In the genomic region with DNA sequence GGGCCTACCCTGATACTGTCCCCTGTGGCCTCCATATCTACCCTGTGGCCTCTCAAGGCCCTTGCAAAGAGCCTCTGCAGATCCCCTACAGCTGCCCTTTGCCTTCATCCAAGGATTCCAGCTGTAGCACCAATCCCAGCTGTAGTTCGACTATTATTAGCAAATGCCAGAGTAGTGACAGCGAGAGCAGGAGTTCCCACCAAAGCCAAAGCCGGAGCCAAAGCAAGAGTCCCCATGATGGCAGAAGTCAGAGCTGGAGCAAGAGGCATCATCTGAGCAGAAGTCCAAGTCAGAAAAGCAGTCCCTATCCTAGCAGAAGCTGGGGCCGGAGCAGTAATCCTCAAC, we compare ENCODE assay signal across 17 cellular contexts. TPM values are rescaled to one million over a fixed set of nuclear protein-coding genes. Genes with fewer than 3 reads are reported as not detected.
DNase-seq lines count a peak whose midpoint lies in the region; ATAC-seq and TF ChIP-seq lines count a peak whose summit lies in the region.
"Had no signal": no experiment of that assay in that cellular context is flagged by ENCODE, and none has a peak within 500 bp of the region (broad histone marks: within the 10 kb centered on the region; RNA-seq: fewer than 3 reads in every experiment).

No MANE protein-coding gene starts in this region.

- CTCF ChIA-PET in RWPE1 (lab: Yijun Ruan, JAX), result interaction anchor here (1.0 kb wide), 1 partner anchor 14 kb away, joined by 3 read pairs; no protein-coding TSS in a partner anchor

- H3K4me3 ChIP-seq in heart left ventricle, result no peak overlapping the region
- H3K4me3 ChIP-seq: left lung, smooth muscle cell, testis had no signal

- ATAC-seq in heart left ventricle, result no peak
- no peak for ATAC-seq in memory B cell (ENCODE audit: low read depth)
- no peak for ATAC-seq in stimulated activated memory B cell treated with anti-CD40 and anti-IgM and Interleukin-4, amounts not matched to agents 10 μg/mL and 1 μg/mL and 100 μg/mL, for 72 hours
- no peak for ATAC-seq in SK-N-SH treated with all-trans-retinoic acid at 6 μM for 48 hours
- ATAC-seq: left lung had no signal

- H3K27me3 Mint-ChIP-seq in memory B cell, result no peaks in the 10 kb centered on the region
- H3K27me3 Mint-ChIP-seq in stimulated activated memory B cell treated with anti-CD40 and anti-IgM and Interleukin-4, amounts not matched to agents 10 μg/mL and 1 μg/mL and 100 μg/mL, for 72 hours, result no peaks in the 10 kb centered on the region

- DNase-seq in heart left ventricle, result peak in 2 of 5 donors; percentile 15 to 23
- no peak for DNase-seq in cardiac septum (ENCODE audit: low spot score)
- DNase-seq in RWPE1 (ENCODE audit: low spot score), result no peak
- no peak for DNase-seq in memory B cell (ENCODE audit: low spot score in 2 of 2)
- DNase-seq in NCI-H146 (lab: John Stamatoyannopoulos, UW), result no peak
- DNase-seq in midbrain (lab: John Stamatoyannopoulos, UW), result no peak
- DNase-seq: activated effector memory CD4-positive, alpha-beta T cell treated with anti-CD3 and anti-CD28 coated beads, Interleukin-2, amount 50 U/mL, for 16 hours; cortex of kidney; left lung; NCI-H2029; NCI-H446 treated with DMSO at 0.1 percent for 48 hours; posterior cingulate gyrus; stimulated activated CD4-positive, alpha-beta T cell treated with anti-CD3 and anti-CD28 coated beads, Interleukin-4, amount 100 ng/mL, for 4 hours; testis had no signal

- H3K36me3 ChIP-seq in heart left ventricle, result peaks cover 0 to 48% (median 35%) of the 10 kb centered on the region in 9 donors

- H3K27ac Mint-ChIP-seq in memory B cell, result peak overlapping the region; percentile 99
- peak overlapping the region; percentile 99 for H3K27ac Mint-ChIP-seq in stimulated activated memory B cell treated with anti-CD40 and anti-IgM and Interleukin-4, amounts not matched to agents 10 μg/mL and 1 μg/mL and 100 μg/mL, for 72 hours

- H3K27ac ChIP-seq in heart left ventricle (peak overlapping the region in 9 of 12 donors; percentile 3 to 96 (median 24)), RWPE1 (peak overlapping the region; percentile 16)
- H3K27ac ChIP-seq: left lung had no signal

- H3K36me3 Mint-ChIP-seq in memory B cell, result peaks cover 33% of the 10 kb centered on the region
- peaks cover 72% of the 10 kb centered on the region for H3K36me3 Mint-ChIP-seq in stimulated activated memory B cell treated with anti-CD40 and anti-IgM and Interleukin-4, amounts not matched to agents 10 μg/mL and 1 μg/mL and 100 μg/mL, for 72 hours

- H3K27me3 ChIP-seq in heart left ventricle, result no peaks in the 10 kb centered on the region
- H3K27me3 ChIP-seq: left lung, testis had no signal

- POLR2A ChIA-PET in RWPE1 (lab: Yijun Ruan, JAX; ENCODE audit: low non-redundant PET), result no interaction called here

- H3K4me1 ChIP-seq in heart left ventricle, result peaks cover 0 to 34% (median 17%) of the 10 kb centered on the region in 12 donors

- no peak for TF ChIP-seq CTCF in heart left ventricle (IDR thresholded peaks at IDR 0.05)
- TF ChIP-seq CTCF in RWPE1 (conservative IDR thresholded peaks at IDR 0.05; ENCODE audit: low read depth), result no peak

- TF ChIP-seq POLR2A in heart left ventricle (IDR thresholded peaks at IDR 0.05), result no peak

- 52 to 66% (median 61%) methylated on average over 4 of the region's 4 CpGs for WGBS in heart left ventricle, 4 donors

- no peak overlapping the region for H3K4me3 Mint-ChIP-seq in memory B cell
- no peak overlapping the region for H3K4me3 Mint-ChIP-seq in stimulated activated memory B cell treated with anti-CD40 and anti-IgM and Interleukin-4, amounts not matched to agents 10 μg/mL and 1 μg/mL and 100 μg/mL, for 72 hours

- H3K9me3 Mint-ChIP-seq in memory B cell, result no peaks in the 10 kb centered on the region
- no peaks in the 10 kb centered on the region for H3K9me3 Mint-ChIP-seq in stimulated activated memory B cell treated with anti-CD40 and anti-IgM and Interleukin-4, amounts not matched to agents 10 μg/mL and 1 μg/mL and 100 μg/mL, for 72 hours

- H3K4me1 Mint-ChIP-seq in memory B cell, result peaks cover 46% of the 10 kb centered on the region
- peaks cover 66% of the 10 kb centered on the region for H3K4me1 Mint-ChIP-seq in stimulated activated memory B cell treated with anti-CD40 and anti-IgM and Interleukin-4, amounts not matched to agents 10 μg/mL and 1 μg/mL and 100 μg/mL, for 72 hours

- no peaks in the 10 kb centered on the region for H3K9me3 ChIP-seq in heart left ventricle
- H3K9me3 ChIP-seq: left lung, testis had no signal

- intact Hi-C loops in heart left ventricle (cut with DNase I) (loop anchor here in 5 of 10 donors (5.0 to 10.0 kb wide), 3 partner anchors 41 to 309 kb away; a partner anchor contains a TSS), cardiac septum (cut with DNase I) (loop anchor here (5.0 kb wide), 1 partner anchor 96 kb away; a partner anchor contains a TSS)

TF ChIP-seq in SK-N-SH treated with all-trans-retinoic acid at 6 μM for 48 hours, 23 proteins besides CTCF, POLR2A, EP300 and RAD21 (continues in another document):
- no peak for TF ChIP-seq GLIS3 (CRISPR knock-in tag; IDR thresholded peaks at IDR 0.05)
- TF ChIP-seq, protein P1, sequence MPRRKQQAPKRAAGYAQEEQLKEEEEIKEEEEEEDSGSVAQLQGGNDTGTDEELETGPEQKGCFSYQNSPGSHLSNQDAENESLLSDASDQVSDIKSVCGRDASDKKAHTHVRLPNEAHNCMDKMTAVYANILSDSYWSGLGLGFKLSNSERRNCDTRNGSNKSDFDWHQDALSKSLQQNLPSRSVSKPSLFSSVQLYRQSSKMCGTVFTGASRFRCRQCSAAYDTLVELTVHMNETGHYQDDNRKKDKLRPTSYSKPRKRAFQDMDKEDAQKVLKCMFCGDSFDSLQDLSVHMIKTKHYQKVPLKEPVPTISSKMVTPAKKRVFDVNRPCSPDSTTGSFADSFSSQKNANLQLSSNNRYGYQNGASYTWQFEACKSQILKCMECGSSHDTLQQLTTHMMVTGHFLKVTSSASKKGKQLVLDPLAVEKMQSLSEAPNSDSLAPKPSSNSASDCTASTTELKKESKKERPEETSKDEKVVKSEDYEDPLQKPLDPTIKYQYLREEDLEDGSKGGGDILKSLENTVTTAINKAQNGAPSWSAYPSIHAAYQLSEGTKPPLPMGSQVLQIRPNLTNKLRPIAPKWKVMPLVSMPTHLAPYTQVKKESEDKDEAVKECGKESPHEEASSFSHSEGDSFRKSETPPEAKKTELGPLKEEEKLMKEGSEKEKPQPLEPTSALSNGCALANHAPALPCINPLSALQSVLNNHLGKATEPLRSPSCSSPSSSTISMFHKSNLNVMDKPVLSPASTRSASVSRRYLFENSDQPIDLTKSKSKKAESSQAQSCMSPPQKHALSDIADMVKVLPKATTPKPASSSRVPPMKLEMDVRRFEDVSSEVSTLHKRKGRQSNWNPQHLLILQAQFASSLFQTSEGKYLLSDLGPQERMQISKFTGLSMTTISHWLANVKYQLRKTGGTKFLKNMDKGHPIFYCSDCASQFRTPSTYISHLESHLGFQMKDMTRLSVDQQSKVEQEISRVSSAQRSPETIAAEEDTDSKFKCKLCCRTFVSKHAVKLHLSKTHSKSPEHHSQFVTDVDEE (CRISPR knock-in tag; IDR thresholded peaks at IDR 0.05), result no peak
- TF ChIP-seq, protein P2, sequence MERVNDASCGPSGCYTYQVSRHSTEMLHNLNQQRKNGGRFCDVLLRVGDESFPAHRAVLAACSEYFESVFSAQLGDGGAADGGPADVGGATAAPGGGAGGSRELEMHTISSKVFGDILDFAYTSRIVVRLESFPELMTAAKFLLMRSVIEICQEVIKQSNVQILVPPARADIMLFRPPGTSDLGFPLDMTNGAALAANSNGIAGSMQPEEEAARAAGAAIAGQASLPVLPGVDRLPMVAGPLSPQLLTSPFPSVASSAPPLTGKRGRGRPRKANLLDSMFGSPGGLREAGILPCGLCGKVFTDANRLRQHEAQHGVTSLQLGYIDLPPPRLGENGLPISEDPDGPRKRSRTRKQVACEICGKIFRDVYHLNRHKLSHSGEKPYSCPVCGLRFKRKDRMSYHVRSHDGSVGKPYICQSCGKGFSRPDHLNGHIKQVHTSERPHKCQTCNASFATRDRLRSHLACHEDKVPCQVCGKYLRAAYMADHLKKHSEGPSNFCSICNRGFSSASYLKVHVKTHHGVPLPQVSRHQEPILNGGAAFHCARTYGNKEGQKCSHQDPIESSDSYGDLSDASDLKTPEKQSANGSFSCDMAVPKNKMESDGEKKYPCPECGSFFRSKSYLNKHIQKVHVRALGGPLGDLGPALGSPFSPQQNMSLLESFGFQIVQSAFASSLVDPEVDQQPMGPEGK (CRISPR knock-in tag; IDR thresholded peaks at IDR 0.05; ENCODE audit: borderline replicate concordance), result no peak
- TF ChIP-seq, protein P3, sequence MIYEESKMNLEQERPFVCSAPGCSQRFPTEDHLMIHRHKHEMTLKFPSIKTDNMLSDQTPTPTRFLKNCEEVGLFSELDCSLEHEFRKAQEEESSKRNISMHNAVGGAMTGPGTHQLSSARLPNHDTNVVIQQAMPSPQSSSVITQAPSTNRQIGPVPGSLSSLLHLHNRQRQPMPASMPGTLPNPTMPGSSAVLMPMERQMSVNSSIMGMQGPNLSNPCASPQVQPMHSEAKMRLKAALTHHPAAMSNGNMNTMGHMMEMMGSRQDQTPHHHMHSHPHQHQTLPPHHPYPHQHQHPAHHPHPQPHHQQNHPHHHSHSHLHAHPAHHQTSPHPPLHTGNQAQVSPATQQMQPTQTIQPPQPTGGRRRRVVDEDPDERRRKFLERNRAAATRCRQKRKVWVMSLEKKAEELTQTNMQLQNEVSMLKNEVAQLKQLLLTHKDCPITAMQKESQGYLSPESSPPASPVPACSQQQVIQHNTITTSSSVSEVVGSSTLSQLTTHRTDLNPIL (CRISPR knock-in tag; IDR thresholded peaks at IDR 0.05; ENCODE audit: low read depth), result no peak
- no peak for TF ChIP-seq SNAI2 (CRISPR knock-in tag; IDR thresholded peaks at IDR 0.05)
- no peak for TF ChIP-seq RARB (CRISPR knock-in tag; IDR thresholded peaks at IDR 0.05)
- TF ChIP-seq ZNF8 (CRISPR knock-in tag; IDR thresholded peaks at IDR 0.05), result no peak

RNA-seq across cellular contexts. Expression of a gene that starts 2.7 kb away (rescaled TPM):
- total RNA-seq in heart left ventricle, result 10 to 100 TPM in 8 of 9 donors, 1 to 10 TPM in 1; 8.9 to 18.3 (median 14.0) TPM
- polyA plus RNA-seq in heart left ventricle, result 10 to 100 TPM in 1 of 2 donors, 1 to 10 TPM in 1; 9.0 to 15.3 TPM
- 18.5 TPM for total RNA-seq in cardiac septum

RNA-seq across cellular contexts. Expression of a gene that starts 39.8 kb away (rescaled TPM):
- total RNA-seq in heart left ventricle, result 1,000 to 10,000 TPM in 3 of 9 donors, 100 to 1,000 TPM in 6; 622 to 2,380 (median 940) TPM
- 1,000 to 10,000 TPM; 1,451 to 2,138 TPM for polyA plus RNA-seq in heart left ventricle
- 907 TPM for total RNA-seq in cardiac septum

RNA-seq across cellular contexts. Expression of a gene that starts 39.9 kb away (rescaled TPM):
- 10 to 100 TPM; 34.7 to 60.5 (median 45.8) TPM for total RNA-seq in heart left ventricle
- polyA plus RNA-seq in heart left ventricle, result 10 to 100 TPM; 17.4 to 31.7 TPM
- 52.5 TPM for total RNA-seq in cardiac septum

RNA-seq across cellular contexts. Expression of a gene that starts 50.8 kb away (rescaled TPM):
- total RNA-seq in heart left ventricle (1 to 10 TPM; 2.5 to 8.0 (median 3.5) TPM), cardiac septum (0.97 TPM)
- polyA plus RNA-seq in heart left ventricle, result 1 to 10 TPM; 1.9 to 7.0 TPM
